In genomic region chr10:97928897-97929296, GRCh38 we compare ENCODE assay signal across 19 cellular contexts.
"Had no signal": no experiment of that assay in that cellular context is flagged by ENCODE, and none has a peak within 500 bp of the region (broad histone marks: within the 10 kb centered on the region; RNA-seq: fewer than 3 reads in every experiment).

No MANE protein-coding gene starts in this region.

- H3K27ac ChIP-seq: HL-60 had no signal

- H3K4me2 ChIP-seq: SK-N-SH had no signal

- H3K4me1 Mint-ChIP-seq: IgD-negative memory B cell had no signal

- H3K9me3 ChIP-seq: SK-N-SH had no signal

- H3K9ac ChIP-seq: SK-N-SH had no signal

- DNase-seq: KBM-7, NCI-H1092, NCI-H1436, NCI-H187, NCI-H2029, NCI-H2081 treated with DMSO at 0.1 percent for 48 hours, NCI-H2171, NCI-H226, NCI-H446, NCI-H510A, NCI-H524 treated with DMSO at 0.1 percent for 48 hours, NCI-H69, NCI-H774, RPMI8226, SHP77, SK-N-SH, SW 1271 had no signal

- H3K27ac Mint-ChIP-seq: IgD-negative memory B cell had no signal

- H3K36me3 Mint-ChIP-seq: IgD-negative memory B cell had no signal

- H3K4me3 Mint-ChIP-seq: IgD-negative memory B cell had no signal

- H3K9me3 Mint-ChIP-seq: IgD-negative memory B cell had no signal
